29 cellular contexts compared by ENCODE assay signal in the genomic region with DNA sequence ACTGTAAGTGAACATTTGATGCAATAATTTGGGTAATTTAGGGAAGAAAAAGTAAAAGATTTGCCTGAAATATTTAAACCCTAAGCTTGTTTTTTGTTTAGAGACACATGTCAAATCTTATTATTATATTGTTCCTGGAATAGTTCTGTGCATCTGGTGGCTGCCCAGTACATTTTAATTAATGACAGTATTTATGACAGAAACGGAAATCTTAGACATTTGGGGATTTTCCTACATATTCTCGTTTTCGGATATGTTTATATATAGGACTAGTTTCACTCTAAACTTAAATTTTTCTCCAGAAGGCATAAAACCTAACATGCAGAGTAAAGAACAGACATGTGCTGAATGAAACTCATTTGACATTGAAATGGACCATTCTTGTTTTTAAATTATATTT.
"Had no signal": no experiment of that assay in that cellular context is flagged by ENCODE, and none has a peak within 500 bp of the region (broad histone marks: within the 10 kb centered on the region; RNA-seq: fewer than 3 reads in every experiment).

No MANE protein-coding gene starts in this region.

- ATAC-seq: effector memory CD8-positive, alpha-beta T cell; left cardiac atrium; left lung; mucosa of descending colon; natural killer cell treated with Interleukin-12 subunit alpha and Interleukin-12 subunit beta and Interleukin-15 and Interleukin-18, amount 100 ng/mL, for 72 hours; right lobe of liver; stimulated activated naive CD8-positive, alpha-beta T cell treated with anti-CD3 and anti-CD28 coated beads, Interleukin-15, amount 100 ng/mL, for 72 hours; upper lobe of right lung had no signal

- H3K4me2 ChIP-seq: smooth muscle cell had no signal

- H3K27ac ChIP-seq: esophagus squamous epithelium, heart right ventricle, left lung, neutrophil, parathyroid adenoma, right lobe of liver, suprapubic skin, transverse colon, upper lobe of right lung, uterus had no signal

- H3K4me3 ChIP-seq: esophagus squamous epithelium, heart right ventricle, left lung, mucosa of descending colon, right lobe of liver, smooth muscle cell, suprapubic skin, transverse colon, upper lobe of right lung, uterus had no signal

- FAIRE-seq: endometrium, islet of Langerhans had no signal

- H3K9ac ChIP-seq: parathyroid adenoma had no signal

- H2AFZ ChIP-seq: parathyroid adenoma had no signal

- H3K36me3 ChIP-seq: esophagus squamous epithelium, heart right ventricle, left lung, neutrophil, right lobe of liver, suprapubic skin, transverse colon, upper lobe of right lung, uterus had no signal

- H3K27me3 ChIP-seq: esophagus squamous epithelium, heart right ventricle, left lung, neutrophil, right lobe of liver, suprapubic skin, transverse colon, upper lobe of right lung, uterus had no signal

- H3K9me3 ChIP-seq: esophagus squamous epithelium, heart right ventricle, left lung, mucosa of descending colon, neutrophil, right lobe of liver, suprapubic skin, transverse colon, upper lobe of right lung, uterus had no signal

- H3K4me1 ChIP-seq: esophagus squamous epithelium, left lung, parathyroid adenoma, right lobe of liver, suprapubic skin, transverse colon, upper lobe of right lung, uterus had no signal

- H3K79me2 ChIP-seq: parathyroid adenoma had no signal

- DNase-seq: effector memory CD8-positive, alpha-beta T cell; erythroblast; esophagus squamous epithelium; foreskin melanocyte; glutamatergic neuron; hippocampal formation; left cardiac atrium; left lung; mesenchymal stem cell; mucosa of descending colon; naive B cell; right lobe of liver; stimulated activated CD4-positive, alpha-beta T cell treated with anti-CD3 and anti-CD28 coated beads, Interleukin-12 subunit alpha, Interleukin-12 subunit beta, amount 100 ng/mL, for 4 hours; stimulated activated CD4-positive, alpha-beta T cell treated with anti-CD3 and anti-CD28 coated beads, Interleukin-1b, Interleukin-23, amount 100 ng/mL, for 48 hours; stimulated activated CD4-positive, alpha-beta T cell treated with anti-CD3 and anti-CD28 coated beads, Interleukin-4, amount 100 ng/mL, for 1 hour; stimulated activated CD8-positive, alpha-beta memory T cell treated with anti-CD3 and anti-CD28 coated beads, Interleukin-4, amount 100 ng/mL, for 48 hours; stimulated activated naive CD4-positive, alpha-beta T cell; stimulated activated naive CD8-positive, alpha-beta T cell treated with anti-CD3 and anti-CD28 coated beads, Interleukin-15, amount 100 ng/mL, for 72 hours; transverse colon; upper lobe of right lung; uterus had no signal
